ENCODE assay signal across 8 cellular contexts in genomic region chr6:11536795-11537194, GRCh38. TPM values are rescaled to one million over a fixed set of nuclear protein-coding genes. Genes with fewer than 3 reads are reported as not detected.
DNase-seq lines count a peak whose midpoint lies in the region; TF ChIP-seq lines count a peak whose summit lies in the region.

No MANE protein-coding gene starts in this region.

- H3K4me3 ChIP-seq in mammary epithelial cell (replicated peaks in 1 of 3; ENCODE audit: insufficient read depth in 1 of 3, low read depth in 2 of 3, low read length in 3 of 3), result peak overlapping the region; percentile 62 to 67 (median 65)
- H3K4me3 ChIP-seq in mesodermal cell (ENCODE audit: extremely low read depth, insufficient read depth, low read length, poor library complexity, severe bottlenecking), result peak overlapping the region; percentile 70
- peak overlapping the region; percentile 96 for H3K4me3 ChIP-seq in urinary bladder (ENCODE audit: low read depth, low read length)

- no peak overlapping the region for H3K9ac ChIP-seq in mammary epithelial cell (ENCODE audit: insufficient read depth, low read length)

- peak overlapping the region; percentile 93 for H3K4me2 ChIP-seq in mammary epithelial cell (ENCODE audit: insufficient read depth, low read depth, low read length)

- no peaks in the 10 kb centered on the region for H4K20me1 ChIP-seq in mammary epithelial cell (ENCODE audit: insufficient read depth, low read length)

- dilution Hi-C loops in mammary epithelial cell (cut with HindIII; ENCODE audit: low sequenced_read_pairs), result no loop called here

- H3K27ac ChIP-seq in mammary epithelial cell (ENCODE audit: insufficient read depth, low read depth, low read length), result no peak overlapping the region
- no peak overlapping the region for H3K27ac ChIP-seq in mesodermal cell (ENCODE audit: low read depth, low read length, severe bottlenecking)
- H3K27ac ChIP-seq in urinary bladder (ENCODE audit: low read depth), result no peak overlapping the region

- CTCF ChIA-PET in mammary epithelial cell (lab: Charles Lee; ENCODE audit: low non-redundant PET), result no interaction called here

- H2AFZ ChIP-seq in mammary epithelial cell (ENCODE audit: low read depth, low read length), result peak overlapping the region; percentile 52

- TF ChIP-seq CTCF in mammary epithelial cell (conservative IDR thresholded peaks at IDR 0.05 in 1 of 2, IDR thresholded peaks at IDR 0.05 in 1 of 2; ENCODE audit: extremely low read depth in 1 of 2, insufficient read depth in 1 of 2, low read depth in 1 of 2, low read length in 2 of 2), result no peak

- 7% methylated on average over 12 of the region's 12 CpGs for WGBS in mammary epithelial cell (ENCODE audit: low coverage, missing lambda C conversion rate)
- 0 to 3% methylated on average over 4 to 5 of the region's 12 CpGs for WGBS in mesodermal cell (ENCODE audit: insufficient coverage in 2 of 2), 2 experiments
- WGBS in urinary bladder, result 1% methylated on average over 12 of the region's 12 CpGs

- peak; percentile 15 for DNase-seq in DMS79 treated with DMSO at 0.1 percent for 48 hours (lab: John Stamatoyannopoulos, UW)
- no peak for DNase-seq in DMS79 (lab: John Stamatoyannopoulos, UW)
- peak; percentile 33 for DNase-seq in NAMALWA (ENCODE audit: low spot score)
- DNase-seq in mammary epithelial cell, result no peak
- no peak for DNase-seq in cortex of kidney (lab: John Stamatoyannopoulos, UW)
- no peak for DNase-seq in kidney glomerular epithelial cell (lab: John Stamatoyannopoulos, UW)

- H3K27me3 ChIP-seq in mammary epithelial cell (ENCODE audit: insufficient read depth, low read length), result peaks cover 20% of the 10 kb centered on the region

- no TSS peak for BruUV-seq in mammary epithelial cell (replicated peaks; lab: Mats Ljungman, UMichigan)

- intact Hi-C loops in mammary epithelial cell (cut with micrococcal nuclease), result no loop called here

- no peaks in the 10 kb centered on the region for H3K79me2 ChIP-seq in mammary epithelial cell (ENCODE audit: insufficient read depth, low read length)

- H3K36me3 ChIP-seq in mammary epithelial cell (ENCODE audit: insufficient read depth, low read length), result no peaks in the 10 kb centered on the region
- no peaks in the 10 kb centered on the region for H3K36me3 ChIP-seq in mesodermal cell (ENCODE audit: control insufficient read depth, insufficient read depth, low read length)
- H3K36me3 ChIP-seq in urinary bladder (ENCODE audit: insufficient read depth), result no peaks in the 10 kb centered on the region

- H3K9me3 ChIP-seq in mammary epithelial cell (replicated peaks; ENCODE audit: insufficient read depth, low read length) (no peaks in the 10 kb centered on the region), mesodermal cell (ENCODE audit: control insufficient read depth, low read length) (no peaks in the 10 kb centered on the region)

- H3K4me1 ChIP-seq in mammary epithelial cell (ENCODE audit: insufficient read depth, low read length) (peaks cover 15% of the 10 kb centered on the region), mesodermal cell (ENCODE audit: control insufficient read depth, insufficient read depth, low read length, poor library complexity, severe bottlenecking) (peaks cover 7% of the 10 kb centered on the region), urinary bladder (ENCODE audit: insufficient read depth) (no peaks in the 10 kb centered on the region)

- in situ Hi-C loops in mammary epithelial cell (cut with MboI; ENCODE audit: low sequenced_read_pairs in 2 of 2), result no loop called here

RNA-seq across cellular contexts. Expression of gene TMEM170B, which starts 0.8 kb away (rescaled TPM):
- total RNA-seq in mammary epithelial cell, result under 1 TPM; 0.12 to 0.83 TPM
- polyA plus RNA-seq in mammary epithelial cell, result 0.01 TPM
- 1.1 TPM for polyA minus RNA-seq in mammary epithelial cell
- polyA plus RNA-seq in mesodermal cell (2013, experiment 1 of 2), result 3.8 TPM
- 3.1 TPM for polyA plus RNA-seq in mesodermal cell (2013, experiment 2 of 2)
- total RNA-seq in urinary bladder, result 11.2 TPM
- 2.7 TPM for polyA plus RNA-seq in urinary bladder

Comparison
In these comparisons a context has a peak if more than half of its experiments do, and no peak if none do; other contexts are left out.
1. DNase-seq: peak in DMS79 treated with DMSO at 0.1 percent for 48 hours (single experiment) and NAMALWA (single experiment); none in DMS79 (single experiment), mammary epithelial cell (single experiment), cortex of kidney (single experiment) and kidney glomerular epithelial cell (single experiment).
2. Peak in every context shown above with its lines, with median percentiles within 50 percentile points of each other: H3K4me3 ChIP-seq.